Comparison of ENCODE assay signal across 11 cellular contexts in genomic region chr6:137045221-137045789, GRCh38. TPM values are rescaled to one million over a fixed set of nuclear protein-coding genes. Genes with fewer than 3 reads are reported as not detected.
DNase-seq lines count a peak whose midpoint lies in the region; ATAC-seq and FAIRE-seq lines count a peak whose summit lies in the region.
"Had no signal": no experiment of that assay in that cellular context is flagged by ENCODE, and none has a peak within 500 bp of the region (broad histone marks: within the 10 kb centered on the region; RNA-seq: fewer than 3 reads in every experiment).

No MANE protein-coding gene starts in this region.

- no peak for DNase-seq in activated naive CD4-positive, alpha-beta T cell treated with anti-CD3 and anti-CD28 coated beads, Interleukin-2, amount 50 U/mL, for 16 hours
- no peak for DNase-seq in activated naive CD8-positive, alpha-beta T cell treated with anti-CD3 and anti-CD28 coated beads for 36 hours
- no peak for DNase-seq in memory B cell (ENCODE audit: low spot score in 2 of 2)
- DNase-seq in urothelium cell line (ENCODE audit: low spot score): no peak
- DNase-seq in HuH-7.5 (ENCODE audit: low spot score): no peak
- DNase-seq: activated CD4-positive, alpha-beta T cell treated with anti-CD3 and anti-CD28 coated beads for 4 hours; NCI-H1417 treated with DMSO at 0.1 percent for 48 hours had no signal

- ATAC-seq in memory B cell (ENCODE audit: low read depth): no peak
- no peak for ATAC-seq in GM18907 (IDR thresholded peaks at IDR 0.05; ENCODE audit: unreplicated experiment)
- no peak for ATAC-seq in GM19324 (IDR thresholded peaks at IDR 0.05; ENCODE audit: low FRiP score, unreplicated experiment)

- no peaks in the 10 kb centered on the region for H3K36me3 Mint-ChIP-seq in activated naive CD4-positive, alpha-beta T cell treated with anti-CD3 and anti-CD28 coated beads, Interleukin-2, amount 50 U/mL, for 24 hours
- no peaks in the 10 kb centered on the region for H3K36me3 Mint-ChIP-seq in activated naive CD8-positive, alpha-beta T cell treated with anti-CD3 and anti-CD28 coated beads for 36 hours
- H3K36me3 Mint-ChIP-seq in memory B cell: no peaks in the 10 kb centered on the region

- H3K9me3 Mint-ChIP-seq in activated naive CD4-positive, alpha-beta T cell treated with anti-CD3 and anti-CD28 coated beads, Interleukin-2, amount 50 U/mL, for 24 hours: no peaks in the 10 kb centered on the region
- H3K9me3 Mint-ChIP-seq in activated naive CD8-positive, alpha-beta T cell treated with anti-CD3 and anti-CD28 coated beads for 36 hours: no peaks in the 10 kb centered on the region
- H3K9me3 Mint-ChIP-seq in memory B cell: no peaks in the 10 kb centered on the region

- FAIRE-seq in urothelium cell line (lab: Jason Lieb, UNC): peak; percentile 56
- FAIRE-seq: RCC 7860 had no signal

- peaks cover 4% of the 10 kb centered on the region for H3K4me1 Mint-ChIP-seq in activated naive CD4-positive, alpha-beta T cell treated with anti-CD3 and anti-CD28 coated beads, Interleukin-2, amount 50 U/mL, for 24 hours
- H3K4me1 Mint-ChIP-seq in activated naive CD8-positive, alpha-beta T cell treated with anti-CD3 and anti-CD28 coated beads for 36 hours: peaks cover 4% of the 10 kb centered on the region
- H3K4me1 Mint-ChIP-seq in memory B cell: peaks cover 3% of the 10 kb centered on the region

- peaks cover 60% of the 10 kb centered on the region for H3K27me3 Mint-ChIP-seq in activated naive CD4-positive, alpha-beta T cell treated with anti-CD3 and anti-CD28 coated beads, Interleukin-2, amount 50 U/mL, for 24 hours
- peaks cover 87% of the 10 kb centered on the region for H3K27me3 Mint-ChIP-seq in activated naive CD8-positive, alpha-beta T cell treated with anti-CD3 and anti-CD28 coated beads for 36 hours
- H3K27me3 Mint-ChIP-seq in memory B cell: peaks cover 33% of the 10 kb centered on the region

- peak overlapping the region; percentile 61 for H3K4me3 Mint-ChIP-seq in activated naive CD4-positive, alpha-beta T cell treated with anti-CD3 and anti-CD28 coated beads, Interleukin-2, amount 50 U/mL, for 24 hours
- peak overlapping the region; percentile 29 for H3K4me3 Mint-ChIP-seq in activated naive CD8-positive, alpha-beta T cell treated with anti-CD3 and anti-CD28 coated beads for 36 hours
- H3K4me3 Mint-ChIP-seq in memory B cell: peak overlapping the region; percentile 75

- no peak overlapping the region for H3K27ac Mint-ChIP-seq in activated naive CD4-positive, alpha-beta T cell treated with anti-CD3 and anti-CD28 coated beads, Interleukin-2, amount 50 U/mL, for 24 hours
- no peak overlapping the region for H3K27ac Mint-ChIP-seq in activated naive CD8-positive, alpha-beta T cell treated with anti-CD3 and anti-CD28 coated beads for 36 hours
- H3K27ac Mint-ChIP-seq in memory B cell: no peak overlapping the region

RNA-seq across cellular contexts. Expression of gene IL20RA, which starts 0.5 kb away (rescaled TPM):
- not detected for total RNA-seq in activated naive CD8-positive, alpha-beta T cell treated with anti-CD3 and anti-CD28 coated beads for 36 hours
